ENCODE assay signal across 8 cellular contexts in genomic region chr3:37546876-37547275, GRCh38.
DNase-seq lines count a peak whose midpoint lies in the region; ATAC-seq and TF ChIP-seq lines count a peak whose summit lies in the region.

No MANE protein-coding gene starts in this region.

- WGBS in body of pancreas, 2 donors = 32 to 33% methylated on average over 3 of the region's 3 CpGs

- H3K27me3 ChIP-seq in A673 (replicated peaks; ENCODE audit: insufficient read depth, low read depth, low read length, poor library complexity) (no peaks in the 10 kb centered on the region), cardiac muscle cell (no peaks in the 10 kb centered on the region), body of pancreas (no peaks in the 10 kb centered on the region)

- H3K4me1 ChIP-seq in A673 (ENCODE audit: insufficient read depth, low read length, poor library complexity, severe bottlenecking) = no peaks in the 10 kb centered on the region
- peaks cover 6% of the 10 kb centered on the region for H3K4me1 ChIP-seq in cardiac muscle cell (ENCODE audit: low read depth)
- no peaks in the 10 kb centered on the region for H3K4me1 ChIP-seq in body of pancreas

- H3K4me3 ChIP-seq in A673 (ENCODE audit: low read depth, low read length, poor library complexity, severe bottlenecking) = no peak overlapping the region
- no peak overlapping the region for H3K4me3 ChIP-seq in cardiac muscle cell
- no peak overlapping the region for H3K4me3 ChIP-seq in body of pancreas

- POLR2A ChIA-PET in A673 (lab: Charles Lee; ENCODE audit: low non-redundant PET) = no interaction called here

- TF ChIP-seq POLR2A in body of pancreas (IDR thresholded peaks at IDR 0.05) (no peak), GM18505 (IDR thresholded peaks at IDR 0.05; ENCODE audit: borderline replicate concordance, extremely low read depth, insufficient read depth, insufficient read length) (no peak)

- H3K36me3 ChIP-seq in A673 (ENCODE audit: insufficient read depth, low read length, poor library complexity, severe bottlenecking) (no peaks in the 10 kb centered on the region), cardiac muscle cell (no peaks in the 10 kb centered on the region), body of pancreas (replicated peaks in 1 of 2; ENCODE audit: insufficient read depth in 1 of 2, low read depth in 2 of 2) (no peaks in the 10 kb centered on the region)

- H3K27ac ChIP-seq in A673 (ENCODE audit: low read depth, low read length, poor library complexity, severe bottlenecking) = no peak overlapping the region
- H3K27ac ChIP-seq in cardiac muscle cell = no peak overlapping the region
- H3K27ac ChIP-seq in body of pancreas = no peak overlapping the region

- ATAC-seq in GM18868 (IDR thresholded peaks at IDR 0.05; ENCODE audit: unreplicated experiment) (peak; percentile 90), HG02763 (IDR thresholded peaks at IDR 0.05; ENCODE audit: unreplicated experiment) (no peak), body of pancreas (no peak), GM18505 (IDR thresholded peaks at IDR 0.05; ENCODE audit: unreplicated experiment) (no peak)

- BruUV-seq in A673 (replicated peaks; lab: Mats Ljungman, UMichigan) = no TSS peak

- CTCF ChIA-PET in A673 (lab: Charles Lee) = no interaction called here

- intact Hi-C loops in A673 (cut with micrococcal nuclease; ENCODE audit: unreplicated experiment) = no loop called here
- intact Hi-C loops in body of pancreas (cut with DNase I) = no loop called here

- H3K9me3 ChIP-seq in A673 (ENCODE audit: low read depth, low read length, poor library complexity, severe bottlenecking) (no peaks in the 10 kb centered on the region), cardiac muscle cell (ENCODE audit: low read depth) (no peaks in the 10 kb centered on the region), body of pancreas (no peaks in the 10 kb centered on the region)

- DNase-seq in A673 (ENCODE audit: low spot score) (peak; percentile 18), RKO (ENCODE audit: low spot score) (peak; percentile 64), cardiac muscle cell (ENCODE audit: low read depth in 1 of 2, low spot score in 1 of 2) (peak; percentile 26 to 46), body of pancreas (no peak), SHP77 (lab: John Stamatoyannopoulos, UW) (no peak)

- TF ChIP-seq CTCF in A673 (conservative IDR thresholded peaks at IDR 0.05; ENCODE audit: low read depth, low read length) (peak; percentile 23; the same call in 1 of the 2 replicates), cardiac muscle cell (IDR thresholded peaks at IDR 0.05; ENCODE audit: low read depth, low read length) (peak; percentile 34), body of pancreas (IDR thresholded peaks at IDR 0.05) (peak in 1 of 7 experiments; percentile 7)

Comparison
In these comparisons a context has a peak if more than half of its experiments do, and no peak if none do; other contexts are left out.
1. DNase-seq: peak in A673 (single experiment), RKO (single experiment) and cardiac muscle cell (2 of 2); none in body of pancreas (0 of 4) and SHP77 (0 of 2).